ENCODE assay signal across 8 cellular contexts in the genomic region with DNA sequence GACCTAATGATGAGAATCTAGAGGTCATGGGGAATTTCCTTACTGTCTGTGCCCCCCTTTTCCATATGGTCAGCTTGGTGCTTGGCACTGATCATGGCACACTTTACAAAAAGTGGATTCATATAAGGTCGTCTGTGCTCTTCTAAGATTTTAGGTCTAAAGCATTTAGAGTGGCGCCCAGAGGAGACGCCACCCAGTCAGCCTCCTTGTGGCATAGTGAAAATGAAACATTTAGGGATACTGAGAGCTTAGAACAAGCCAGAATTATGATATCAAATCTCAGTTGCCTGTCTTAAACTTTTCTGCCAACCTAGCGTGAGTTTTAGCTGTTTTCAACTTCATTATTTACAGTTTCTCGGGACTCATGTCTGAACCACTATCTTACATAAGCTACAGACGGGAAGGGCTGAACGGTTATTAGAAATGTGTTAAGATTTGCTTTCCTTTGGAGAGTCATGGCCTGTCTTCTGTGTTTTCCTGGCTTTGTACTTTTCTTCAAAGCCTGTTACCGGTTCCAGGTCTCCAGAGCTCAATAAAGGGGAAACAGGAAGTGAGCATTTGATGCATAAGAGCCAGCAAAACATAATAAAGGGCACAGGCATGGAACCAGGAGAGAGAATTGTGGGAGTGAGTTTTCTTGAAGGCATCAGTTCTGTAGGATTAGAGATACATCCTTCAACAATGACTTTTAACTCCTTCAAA. TPM values are rescaled to one million over a fixed set of nuclear protein-coding genes. Genes with fewer than 3 reads are reported as not detected.
A peak's percentile ranks its signal among the peaks of the same experiment; 100 is the strongest.
DNase-seq lines count a peak whose midpoint lies in the region; ATAC-seq and TF ChIP-seq lines count a peak whose summit lies in the region.

No MANE protein-coding gene starts in this region.

- TF ChIP-seq CTCF in DOHH2 (IDR thresholded peaks at IDR 0.05; ENCODE audit: low read depth, low read length, poor library complexity, severe bottlenecking) (no peak), GM23338 (conservative IDR thresholded peaks at IDR 0.05; ENCODE audit: low read depth in 2 of 2) (no peak)

- DNase-seq in GM23338 (ENCODE audit: low spot score) (no peak), T-helper 17 cell (no peak), left kidney (ENCODE audit: low read depth, low spot score) (peak; percentile 32), NCI-H2029 (lab: John Stamatoyannopoulos, UW) (no peak), GM19240 (ENCODE audit: insufficient read length, low spot score) (no peak)
- DNase-seq in central memory CD4-positive, alpha-beta T cell = no peak

- no peak overlapping the region for H3K27ac Mint-ChIP-seq in GM23338
- H3K27ac Mint-ChIP-seq in T-helper 17 cell = peak overlapping the region; percentile 98

- H3K4me3 Mint-ChIP-seq in GM23338 = no peak overlapping the region
- H3K4me3 Mint-ChIP-seq in T-helper 17 cell = peak overlapping the region; percentile 89

- no peaks in the 10 kb centered on the region; the same call in 1 of the 2 replicates for H3F3A ChIP-seq in DOHH2 (ENCODE audit: control insufficient read depth, insufficient read depth)
- peaks cover 9% of the 10 kb centered on the region; the same call in 1 of the 2 replicates for H3F3A ChIP-seq in GM23338 (replicated peaks; ENCODE audit: low read depth)

- no peaks in the 10 kb centered on the region for H3K27me3 ChIP-seq in DOHH2 (ENCODE audit: control insufficient read depth, low read length)
- H3K27me3 ChIP-seq in GM23338 (ENCODE audit: insufficient read depth) = no peaks in the 10 kb centered on the region

- H3K4me2 ChIP-seq in DOHH2 (ENCODE audit: low read length) (peak overlapping the region; percentile 37), GM23338 (peak overlapping the region; percentile 42)

- no peak for ATAC-seq in GM23338
- ATAC-seq in T-helper 17 cell = peak; percentile 51
- ATAC-seq in GM21515 (IDR thresholded peaks at IDR 0.05; ENCODE audit: unreplicated experiment) = no peak

- peaks cover 15% of the 10 kb centered on the region for H3K4me1 ChIP-seq in DOHH2 (ENCODE audit: control insufficient read depth, low read length)
- H3K4me1 ChIP-seq in GM23338 (ENCODE audit: insufficient read depth) = peaks cover 19% of the 10 kb centered on the region

- H2AFZ ChIP-seq in GM23338 = no peak overlapping the region

- H3K36me3 ChIP-seq in DOHH2 (ENCODE audit: control insufficient read depth, low read length) = no peaks in the 10 kb centered on the region
- H3K36me3 ChIP-seq in GM23338 (ENCODE audit: insufficient read depth) = no peaks in the 10 kb centered on the region

- H3K9me3 Mint-ChIP-seq in GM23338 = no peaks in the 10 kb centered on the region

- H3K4me1 Mint-ChIP-seq in GM23338 = peaks cover 20% of the 10 kb centered on the region
- H3K4me1 Mint-ChIP-seq in T-helper 17 cell = peaks cover 29% of the 10 kb centered on the region

- H3K27me3 Mint-ChIP-seq in GM23338 (ENCODE audit: insufficient read depth, low read depth, poor library complexity) = peaks cover under 1% of the 10 kb centered on the region
- H3K27me3 Mint-ChIP-seq in T-helper 17 cell = no peaks in the 10 kb centered on the region

- peak overlapping the region; percentile 19; the same call in 1 of the 2 replicates for H3K4me3 ChIP-seq in DOHH2 (ENCODE audit: low read length)
- H3K4me3 ChIP-seq in GM23338 = no peak overlapping the region

- no peaks in the 10 kb centered on the region for H3K9me2 ChIP-seq in DOHH2 (replicated peaks; ENCODE audit: control insufficient read depth, low read length)
- H3K9me2 ChIP-seq in GM23338 (ENCODE audit: insufficient read depth) = no peaks in the 10 kb centered on the region

- no peaks in the 10 kb centered on the region for H4K20me1 ChIP-seq in DOHH2 (ENCODE audit: control insufficient read depth, insufficient read depth, low read depth, low read length)
- peaks cover 44% of the 10 kb centered on the region for H4K20me1 ChIP-seq in GM23338 (replicated peaks; ENCODE audit: insufficient read depth)

- no peaks in the 10 kb centered on the region for H3K9me3 ChIP-seq in DOHH2 (ENCODE audit: control insufficient read depth, insufficient read depth, low read length)
- H3K9me3 ChIP-seq in T-helper 17 cell (ENCODE audit: control insufficient read depth, low read length, poor library complexity, severe bottlenecking) = no peaks in the 10 kb centered on the region

- H3K79me2 ChIP-seq in DOHH2 (ENCODE audit: control insufficient read depth, low read length) (peaks cover 15% of the 10 kb centered on the region), GM23338 (replicated peaks; ENCODE audit: insufficient read depth) (peaks cover 100% of the 10 kb centered on the region)

- H3K36me3 Mint-ChIP-seq in GM23338 (ENCODE audit: low read depth) (peaks cover 7% of the 10 kb centered on the region; the same call in 2 of the 3 replicates), T-helper 17 cell (ENCODE audit: low read depth) (no peaks in the 10 kb centered on the region)

- no peak overlapping the region for H3K27ac ChIP-seq in DOHH2 (ENCODE audit: low read depth, low read length)
- peak overlapping the region; percentile 51; the same call in 1 of the 2 replicates for H3K27ac ChIP-seq in GM23338 (ENCODE audit: low read depth)

TF ChIP-seq in GM23338, 12 proteins besides CTCF, POLR2A, EP300 and RAD21:
- TF ChIP-seq CREB1 (CRISPR knock-in tag; IDR thresholded peaks at IDR 0.05; ENCODE audit: low read depth) (no peak), STAT1 (IDR thresholded peaks at IDR 0.05; ENCODE audit: unreplicated experiment) (no peak), EZH2phosphoT487 (IDR thresholded peaks at IDR 0.05; ENCODE audit: unreplicated experiment) (no peak), NANOG (IDR thresholded peaks at IDR 0.05; ENCODE audit: borderline replicate concordance) (no peak)
TF ChIP-seq in GM23338: peak in this region for 0.

RNA-seq across cellular contexts. Expression of a gene that starts 13.7 kb away (rescaled TPM):
- 42.1 and 52.9 TPM in 2 replicates for total RNA-seq in GM23338 (2014; rRNA removed; shearing (Covaris generic))
- 22.4 and 31.9 TPM in 2 replicates for polyA plus RNA-seq in GM23338 (2016; fragmentation: Nextera tagmentation; extraction: Ambion mirVana)
- 10 to 100 TPM; 10.7 to 18.1 TPM for total RNA-seq in T-helper 17 cell

RNA-seq across cellular contexts. Expression of a gene that starts 27.6 kb away (rescaled TPM):
- total RNA-seq in GM23338 (2014; rRNA removed; shearing (Covaris generic)) = 46.9 and 54.5 TPM in 2 replicates
- polyA plus RNA-seq in GM23338 (2016; fragmentation: Nextera tagmentation; extraction: Ambion mirVana) = 38.7 and 44.5 TPM in 2 replicates
- 100 to 1,000 TPM in 1 of 2 donors, 10 to 100 TPM in 1; 90.2 to 112 TPM for total RNA-seq in T-helper 17 cell
